ENCODE assay signal across 8 cellular contexts in genomic region chr5:122078116-122078865, GRCh38. TPM values are rescaled to one million over a fixed set of nuclear protein-coding genes. Genes with fewer than 3 reads are reported as not detected.
DNase-seq lines count a peak whose midpoint lies in the region; ATAC-seq and TF ChIP-seq lines count a peak whose summit lies in the region.

Gene LOX (minus strand): TSS chr5:122078259. CDS start chr5:122077985, 274 bp downstream.

- H3K27ac Mint-ChIP-seq in activated naive CD8-positive, alpha-beta T cell: no peak within 1 kb of the TSS

- no peaks in the 10 kb centered on the region for H3K9me3 ChIP-seq in cardiac muscle cell (ENCODE audit: low read depth)
- H3K9me3 ChIP-seq in ovary: no peaks in the 10 kb centered on the region

- in situ Hi-C loops in KBM-7 (cut with MboI; ENCODE audit: low pct_unique_long_range_greater_than_20kb, low sequenced_read_pairs): no loop called here

- H3K9me3 Mint-ChIP-seq in activated naive CD8-positive, alpha-beta T cell (ENCODE audit: low read depth): no peaks in the 10 kb centered on the region

- TF ChIP-seq EP300 in ovary (IDR thresholded peaks at IDR 0.05): no peak

- no peak for ATAC-seq in GM18519 (IDR thresholded peaks at IDR 0.05; ENCODE audit: low FRiP score, unreplicated experiment)
- no peak for ATAC-seq in GM18873 (IDR thresholded peaks at IDR 0.05; ENCODE audit: low FRiP score, unreplicated experiment)

- peaks cover 16% of the 10 kb centered on the region for H3K4me1 Mint-ChIP-seq in activated naive CD8-positive, alpha-beta T cell (ENCODE audit: low read depth)

- no peak for TF ChIP-seq POLR2A in ovary (IDR thresholded peaks at IDR 0.05)

- DNase-seq in DMS 273 (lab: John Stamatoyannopoulos, UW; ENCODE audit: unreplicated experiment) (peak; percentile 74), DMS 273 treated with DMSO at 0.1 percent for 48 hours (lab: John Stamatoyannopoulos, UW) (no peak), KBM-7 (peak; percentile 82), cardiac muscle cell (ENCODE audit: low read depth in 1 of 2, low spot score in 1 of 2) (peak; percentile 74 to 99), ovary (peak; percentile 74 to 88 (median 81))

- H3K4me3 Mint-ChIP-seq in activated naive CD8-positive, alpha-beta T cell: peak within 1 kb of the TSS; percentile 78

- intact Hi-C loops in ovary (cut with DNase I): loop anchor here in 2 of 4 donors (10.0 kb wide), 1 partner anchor 113 kb away; the partner anchor contains the start of gene SRFBP1 (in 2 of the 2)

- H3K27me3 Mint-ChIP-seq in activated naive CD8-positive, alpha-beta T cell: peaks cover 37% of the 10 kb centered on the region

- H3K36me3 Mint-ChIP-seq in activated naive CD8-positive, alpha-beta T cell: no peaks in the 10 kb centered on the region

- TF ChIP-seq CTCF in cardiac muscle cell (IDR thresholded peaks at IDR 0.05; ENCODE audit: low read depth, low read length): no peak
- TF ChIP-seq CTCF in ovary (IDR thresholded peaks at IDR 0.05): no peak

- WGBS in ovary, 3 donors: 1% methylated on average over 33 of the region's 33 CpGs

- H3K27me3 ChIP-seq in cardiac muscle cell (peaks cover 24% of the 10 kb centered on the region), ovary (no peaks in the 10 kb centered on the region)

- no peaks in the 10 kb centered on the region for H3K36me3 ChIP-seq in cardiac muscle cell
- H3K36me3 ChIP-seq in ovary: no peaks in the 10 kb centered on the region

- no peak within 1 kb of the TSS for H3K27ac ChIP-seq in cardiac muscle cell
- H3K27ac ChIP-seq in ovary: peak within 1 kb of the TSS; percentile 67

- H3K4me1 ChIP-seq in cardiac muscle cell (ENCODE audit: low read depth) (no peaks in the 10 kb centered on the region), ovary (ENCODE audit: insufficient read depth) (no peaks in the 10 kb centered on the region)

- H3K4me3 ChIP-seq in cardiac muscle cell (peak within 1 kb of the TSS; percentile 42), ovary (peak within 1 kb of the TSS; percentile 52)

RNA-seq across cellular contexts. Expression of gene LOX, which starts in this region (rescaled TPM):
- 3.5 and 4.6 TPM in 2 replicates for total RNA-seq in cardiac muscle cell
- 2.0 and 2.6 TPM in 2 replicates for polyA plus RNA-seq in cardiac muscle cell
- 10 to 100 TPM in 3 of 7 donors, 1 to 10 TPM in 4; 6.9 to 16.7 (median 9.4) TPM for total RNA-seq in ovary
- 10 to 100 TPM; 12.4 to 23.5 TPM for polyA plus RNA-seq in ovary
